In the genomic region with DNA sequence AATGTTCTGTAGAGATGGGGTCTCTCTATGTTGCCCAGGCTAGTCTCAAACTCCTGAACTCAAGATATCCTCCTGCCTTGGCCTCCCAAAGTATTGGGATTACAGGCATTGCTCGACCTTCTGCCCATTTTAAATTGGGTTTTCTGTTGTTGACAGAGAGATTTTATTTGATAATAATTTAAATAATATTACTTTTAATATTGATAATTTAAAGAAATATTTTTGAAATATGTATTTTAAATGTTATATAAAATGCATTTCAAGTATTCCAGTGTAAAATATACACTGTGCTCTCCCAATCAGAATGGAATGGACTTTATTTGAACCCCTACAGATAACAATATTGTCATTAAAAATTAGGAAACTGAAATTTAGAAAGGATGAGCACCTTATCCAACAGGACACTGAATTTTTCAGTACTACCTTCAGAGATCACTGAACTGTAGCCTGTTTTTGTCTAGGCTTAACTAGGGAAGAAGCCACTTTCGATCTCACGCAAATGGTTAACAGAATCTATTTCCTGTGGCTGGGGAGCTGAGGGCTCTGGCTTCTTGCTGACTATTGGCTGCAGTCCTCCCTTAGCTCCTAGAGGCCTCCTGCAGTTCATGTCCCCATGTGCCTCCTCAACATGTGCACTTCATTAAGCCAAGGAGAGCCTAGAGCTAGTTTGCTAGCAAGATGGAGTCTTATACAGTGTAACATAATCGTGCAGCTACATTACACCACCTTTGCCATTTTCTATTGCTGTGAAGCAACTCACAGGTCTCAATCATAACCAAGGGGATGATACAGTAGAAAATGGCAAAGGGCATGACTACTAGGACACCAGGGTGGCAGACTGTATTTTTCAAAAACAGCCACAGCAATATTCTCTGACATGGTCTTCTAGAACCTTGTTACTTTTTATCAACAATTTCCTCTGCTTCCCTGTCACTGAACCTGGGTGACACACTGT, we compare ENCODE assay signal across 1 cellular context.
TF ChIP-seq lines count a peak whose summit lies in the region.

No MANE protein-coding gene starts in this region.

TF ChIP-seq in GM23338, 12 proteins besides CTCF, POLR2A, EP300 and RAD21 (continued from another document):
- TF ChIP-seq, protein P1, sequence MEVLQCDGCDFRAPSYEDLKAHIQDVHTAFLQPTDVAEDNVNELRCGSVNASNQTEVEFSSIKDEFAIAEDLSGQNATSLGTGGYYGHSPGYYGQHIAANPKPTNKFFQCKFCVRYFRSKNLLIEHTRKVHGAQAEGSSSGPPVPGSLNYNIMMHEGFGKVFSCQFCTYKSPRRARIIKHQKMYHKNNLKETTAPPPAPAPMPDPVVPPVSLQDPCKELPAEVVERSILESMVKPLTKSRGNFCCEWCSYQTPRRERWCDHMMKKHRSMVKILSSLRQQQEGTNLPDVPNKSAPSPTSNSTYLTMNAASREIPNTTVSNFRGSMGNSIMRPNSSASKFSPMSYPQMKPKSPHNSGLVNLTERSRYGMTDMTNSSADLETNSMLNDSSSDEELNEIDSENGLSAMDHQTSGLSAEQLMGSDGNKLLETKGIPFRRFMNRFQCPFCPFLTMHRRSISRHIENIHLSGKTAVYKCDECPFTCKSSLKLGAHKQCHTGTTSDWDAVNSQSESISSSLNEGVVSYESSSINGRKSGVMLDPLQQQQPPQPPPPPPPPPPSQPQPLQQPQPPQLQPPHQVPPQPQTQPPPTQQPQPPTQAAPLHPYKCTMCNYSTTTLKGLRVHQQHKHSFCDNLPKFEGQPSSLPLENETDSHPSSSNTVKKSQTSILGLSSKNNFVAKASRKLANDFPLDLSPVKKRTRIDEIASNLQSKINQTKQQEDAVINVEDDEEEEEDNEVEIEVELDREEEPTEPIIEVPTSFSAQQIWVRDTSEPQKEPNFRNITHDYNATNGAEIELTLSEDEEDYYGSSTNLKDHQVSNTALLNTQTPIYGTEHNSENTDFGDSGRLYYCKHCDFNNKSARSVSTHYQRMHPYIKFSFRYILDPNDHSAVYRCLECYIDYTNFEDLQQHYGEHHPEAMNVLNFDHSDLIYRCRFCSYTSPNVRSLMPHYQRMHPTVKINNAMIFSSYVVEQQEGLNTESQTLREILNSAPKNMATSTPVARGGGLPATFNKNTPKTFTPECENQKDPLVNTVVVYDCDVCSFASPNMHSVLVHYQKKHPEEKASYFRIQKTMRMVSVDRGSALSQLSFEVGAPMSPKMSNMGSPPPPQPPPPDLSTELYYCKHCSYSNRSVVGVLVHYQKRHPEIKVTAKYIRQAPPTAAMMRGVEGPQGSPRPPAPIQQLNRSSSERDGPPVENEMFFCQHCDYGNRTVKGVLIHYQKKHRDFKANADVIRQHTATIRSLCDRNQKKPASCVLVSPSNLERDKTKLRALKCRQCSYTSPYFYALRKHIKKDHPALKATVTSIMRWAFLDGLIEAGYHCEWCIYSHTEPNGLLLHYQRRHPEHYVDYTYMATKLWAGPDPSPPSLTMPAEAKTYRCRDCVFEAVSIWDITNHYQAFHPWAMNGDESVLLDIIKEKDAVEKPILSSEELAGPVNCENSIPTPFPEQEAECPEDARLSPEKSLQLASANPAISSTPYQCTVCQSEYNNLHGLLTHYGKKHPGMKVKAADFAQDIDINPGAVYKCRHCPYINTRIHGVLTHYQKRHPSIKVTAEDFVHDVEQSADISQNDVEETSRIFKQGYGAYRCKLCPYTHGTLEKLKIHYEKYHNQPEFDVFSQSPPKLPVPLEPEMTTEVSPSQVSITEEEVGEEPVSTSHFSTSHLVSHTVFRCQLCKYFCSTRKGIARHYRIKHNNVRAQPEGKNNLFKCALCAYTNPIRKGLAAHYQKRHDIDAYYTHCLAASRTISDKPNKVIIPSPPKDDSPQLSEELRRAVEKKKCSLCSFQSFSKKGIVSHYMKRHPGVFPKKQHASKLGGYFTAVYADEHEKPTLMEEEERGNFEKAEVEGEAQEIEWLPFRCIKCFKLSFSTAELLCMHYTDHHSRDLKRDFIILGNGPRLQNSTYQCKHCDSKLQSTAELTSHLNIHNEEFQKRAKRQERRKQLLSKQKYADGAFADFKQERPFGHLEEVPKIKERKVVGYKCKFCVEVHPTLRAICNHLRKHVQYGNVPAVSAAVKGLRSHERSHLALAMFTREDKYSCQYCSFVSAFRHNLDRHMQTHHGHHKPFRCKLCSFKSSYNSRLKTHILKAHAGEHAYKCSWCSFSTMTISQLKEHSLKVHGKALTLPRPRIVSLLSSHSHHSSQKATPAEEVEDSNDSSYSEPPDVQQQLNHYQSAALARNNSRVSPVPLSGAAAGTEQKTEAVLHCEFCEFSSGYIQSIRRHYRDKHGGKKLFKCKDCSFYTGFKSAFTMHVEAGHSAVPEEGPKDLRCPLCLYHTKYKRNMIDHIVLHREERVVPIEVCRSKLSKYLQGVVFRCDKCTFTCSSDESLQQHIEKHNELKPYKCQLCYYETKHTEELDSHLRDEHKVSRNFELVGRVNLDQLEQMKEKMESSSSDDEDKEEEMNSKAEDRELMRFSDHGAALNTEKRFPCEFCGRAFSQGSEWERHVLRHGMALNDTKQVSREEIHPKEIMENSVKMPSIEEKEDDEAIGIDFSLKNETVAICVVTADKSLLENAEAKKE (CRISPR knock-in tag; IDR thresholded peaks at IDR 0.05) = no peak
- TF ChIP-seq ZNF331 (CRISPR knock-in tag; IDR thresholded peaks at IDR 0.05; ENCODE audit: low read depth) (no peak), EZH2 (IDR thresholded peaks at IDR 0.05; ENCODE audit: low read depth, unreplicated experiment) (no peak), REST (IDR thresholded peaks at IDR 0.05; ENCODE audit: unreplicated experiment) (no peak), ETS1 (IDR thresholded peaks at IDR 0.05) (no peak), ZNF114 (CRISPR knock-in tag; IDR thresholded peaks at IDR 0.05) (no peak), EZH2phosphoT487 (IDR thresholded peaks at IDR 0.05; ENCODE audit: unreplicated experiment) (no peak), STAT1 (IDR thresholded peaks at IDR 0.05; ENCODE audit: unreplicated experiment) (no peak), POLR2AphosphoS5 (IDR thresholded peaks at IDR 0.05; ENCODE audit: low read depth) (no peak), CREB1 (CRISPR knock-in tag; IDR thresholded peaks at IDR 0.05; ENCODE audit: low read depth) (no peak)
TF ChIP-seq in GM23338: peak in this region for 0.
